Comparison of ENCODE assay signal across 16 cellular contexts in genomic region chr11:3669128-3669527, GRCh38. TPM values are rescaled to one million over a fixed set of nuclear protein-coding genes. Genes with fewer than 3 reads are reported as not detected.
A peak's percentile ranks its signal among the peaks of the same experiment; 100 is the strongest.
DNase-seq lines count a peak whose midpoint lies in the region; ATAC-seq and TF ChIP-seq lines count a peak whose summit lies in the region.
"Had no signal": no experiment of that assay in that cellular context is flagged by ENCODE, and none has a peak within 500 bp of the region (broad histone marks: within the 10 kb centered on the region; RNA-seq: fewer than 3 reads in every experiment).

No MANE protein-coding gene starts in this region.

- no peaks in the 10 kb centered on the region for H3K4me1 Mint-ChIP-seq in activated CD8-positive, alpha-beta T cell treated with anti-CD3 and anti-CD28 coated beads, Interleukin-2, amount 10 ng/mL, durations not matched to agents 7 days and 5 days (ENCODE audit: low read depth)
- no peaks in the 10 kb centered on the region for H3K4me1 Mint-ChIP-seq in activated CD8-positive, alpha-beta T cell treated with anti-CD3 and anti-CD28 coated beads for 36 hours (ENCODE audit: low read depth)
- H3K4me1 Mint-ChIP-seq in stimulated activated naive CD8-positive, alpha-beta T cell treated with anti-CD3 and anti-CD28 coated beads, Interleukin-15, amount 100 ng/mL, for 72 hours = no peaks in the 10 kb centered on the region
- no peaks in the 10 kb centered on the region for H3K4me1 Mint-ChIP-seq in stimulated activated memory B cell treated with anti-CD40 and anti-IgM and Interleukin-4, amounts not matched to agents 10 μg/mL and 1 μg/mL and 100 μg/mL, for 72 hours

- H3K4me3 Mint-ChIP-seq in activated CD8-positive, alpha-beta T cell treated with anti-CD3 and anti-CD28 coated beads, Interleukin-2, amount 10 ng/mL, durations not matched to agents 7 days and 5 days = no peak overlapping the region
- no peak overlapping the region for H3K4me3 Mint-ChIP-seq in activated CD8-positive, alpha-beta T cell treated with anti-CD3 and anti-CD28 coated beads for 36 hours
- no peak overlapping the region for H3K4me3 Mint-ChIP-seq in stimulated activated naive CD8-positive, alpha-beta T cell treated with anti-CD3 and anti-CD28 coated beads, Interleukin-15, amount 100 ng/mL, for 72 hours
- H3K4me3 Mint-ChIP-seq in stimulated activated memory B cell treated with anti-CD40 and anti-IgM and Interleukin-4, amounts not matched to agents 10 μg/mL and 1 μg/mL and 100 μg/mL, for 72 hours = no peak overlapping the region
- H3K4me3 Mint-ChIP-seq: H9 had no signal

- POLR2A ChIA-PET in activated CD8-positive, alpha-beta T cell treated with anti-CD3 and anti-CD28 coated beads, Interleukin-2, amount 10 ng/mL, durations not matched to agents 7 days and 5 days (lab: Charles Lee) = no interaction called here
- POLR2A ChIA-PET in activated CD8-positive, alpha-beta T cell treated with anti-CD3 and anti-CD28 coated beads for 36 hours (lab: Charles Lee) = no interaction called here

- intact Hi-C loops in activated CD8-positive, alpha-beta T cell treated with anti-CD3 and anti-CD28 coated beads for 36 hours (cut with micrococcal nuclease) = no loop called here

- DNase-seq in activated CD8-positive, alpha-beta T cell treated with anti-CD3 and anti-CD28 coated beads, Interleukin-2, amount 10 ng/mL, durations not matched to agents 7 days and 5 days = no peak
- DNase-seq in activated CD8-positive, alpha-beta T cell treated with anti-CD3 and anti-CD28 coated beads for 36 hours = no peak
- no peak for DNase-seq in stimulated activated naive CD8-positive, alpha-beta T cell treated with anti-CD3 and anti-CD28 coated beads, Interleukin-15, amount 100 ng/mL, for 72 hours
- DNase-seq in stimulated activated naive CD8-positive, alpha-beta T cell treated with anti-CD3 and anti-CD28 coated beads, Interleukin-15, Interleukin-2, amounts not matched to agents 100 U/mL and 50 U/mL, for 24 hours = no peak
- no peak for DNase-seq in retina
- DNase-seq: AML-193, DMS79 treated with DMSO at 0.1 percent for 48 hours, H9, KBM-7, NCI-H1105, NCI-H1694, NCI-H2081 treated with DMSO at 0.1 percent for 48 hours, SHP77 had no signal

- no peaks in the 10 kb centered on the region for H3K9me3 Mint-ChIP-seq in activated CD8-positive, alpha-beta T cell treated with anti-CD3 and anti-CD28 coated beads, Interleukin-2, amount 10 ng/mL, durations not matched to agents 7 days and 5 days (ENCODE audit: insufficient read depth)
- no peaks in the 10 kb centered on the region for H3K9me3 Mint-ChIP-seq in activated CD8-positive, alpha-beta T cell treated with anti-CD3 and anti-CD28 coated beads for 36 hours
- H3K9me3 Mint-ChIP-seq in stimulated activated naive CD8-positive, alpha-beta T cell treated with anti-CD3 and anti-CD28 coated beads, Interleukin-15, amount 100 ng/mL, for 72 hours = no peaks in the 10 kb centered on the region
- no peaks in the 10 kb centered on the region for H3K9me3 Mint-ChIP-seq in stimulated activated memory B cell treated with anti-CD40 and anti-IgM and Interleukin-4, amounts not matched to agents 10 μg/mL and 1 μg/mL and 100 μg/mL, for 72 hours
- H3K9me3 Mint-ChIP-seq: H9 had no signal

- H3K27me3 Mint-ChIP-seq in activated CD8-positive, alpha-beta T cell treated with anti-CD3 and anti-CD28 coated beads, Interleukin-2, amount 10 ng/mL, durations not matched to agents 7 days and 5 days (ENCODE audit: low read depth) = no peaks in the 10 kb centered on the region
- no peaks in the 10 kb centered on the region for H3K27me3 Mint-ChIP-seq in activated CD8-positive, alpha-beta T cell treated with anti-CD3 and anti-CD28 coated beads for 36 hours
- H3K27me3 Mint-ChIP-seq in stimulated activated naive CD8-positive, alpha-beta T cell treated with anti-CD3 and anti-CD28 coated beads, Interleukin-15, amount 100 ng/mL, for 72 hours = no peaks in the 10 kb centered on the region
- H3K27me3 Mint-ChIP-seq in stimulated activated memory B cell treated with anti-CD40 and anti-IgM and Interleukin-4, amounts not matched to agents 10 μg/mL and 1 μg/mL and 100 μg/mL, for 72 hours = no peaks in the 10 kb centered on the region

- peak overlapping the region; percentile 22 for H3K27ac Mint-ChIP-seq in activated CD8-positive, alpha-beta T cell treated with anti-CD3 and anti-CD28 coated beads, Interleukin-2, amount 10 ng/mL, durations not matched to agents 7 days and 5 days
- H3K27ac Mint-ChIP-seq in activated CD8-positive, alpha-beta T cell treated with anti-CD3 and anti-CD28 coated beads for 36 hours = no peak overlapping the region
- H3K27ac Mint-ChIP-seq in stimulated activated naive CD8-positive, alpha-beta T cell treated with anti-CD3 and anti-CD28 coated beads, Interleukin-15, amount 100 ng/mL, for 72 hours = no peak overlapping the region
- H3K27ac Mint-ChIP-seq in stimulated activated memory B cell treated with anti-CD40 and anti-IgM and Interleukin-4, amounts not matched to agents 10 μg/mL and 1 μg/mL and 100 μg/mL, for 72 hours = no peak overlapping the region

- no peak for ATAC-seq in activated CD8-positive, alpha-beta T cell treated with anti-CD3 and anti-CD28 coated beads, Interleukin-2, amount 10 ng/mL, durations not matched to agents 7 days and 5 days
- ATAC-seq in activated CD8-positive, alpha-beta T cell treated with anti-CD3 and anti-CD28 coated beads for 36 hours = no peak
- ATAC-seq in stimulated activated naive CD8-positive, alpha-beta T cell treated with anti-CD3 and anti-CD28 coated beads, Interleukin-15, amount 100 ng/mL, for 72 hours = peak; percentile 8
- ATAC-seq in stimulated activated naive CD8-positive, alpha-beta T cell treated with anti-CD3 and anti-CD28 coated beads, Interleukin-15, Interleukin-2, amounts not matched to agents 100 U/mL and 50 U/mL, for 24 hours = no peak
- ATAC-seq in stimulated activated memory B cell treated with anti-CD40 and anti-IgM and Interleukin-4, amounts not matched to agents 10 μg/mL and 1 μg/mL and 100 μg/mL, for 72 hours = peak; percentile 9

- peaks cover 24% of the 10 kb centered on the region for H3K36me3 Mint-ChIP-seq in activated CD8-positive, alpha-beta T cell treated with anti-CD3 and anti-CD28 coated beads, Interleukin-2, amount 10 ng/mL, durations not matched to agents 7 days and 5 days (ENCODE audit: low read depth)
- peaks cover 21% of the 10 kb centered on the region for H3K36me3 Mint-ChIP-seq in activated CD8-positive, alpha-beta T cell treated with anti-CD3 and anti-CD28 coated beads for 36 hours (ENCODE audit: low read depth)
- peaks cover 68% of the 10 kb centered on the region for H3K36me3 Mint-ChIP-seq in stimulated activated memory B cell treated with anti-CD40 and anti-IgM and Interleukin-4, amounts not matched to agents 10 μg/mL and 1 μg/mL and 100 μg/mL, for 72 hours

- CTCF ChIA-PET in activated CD8-positive, alpha-beta T cell treated with anti-CD3 and anti-CD28 coated beads, Interleukin-2, amount 10 ng/mL, durations not matched to agents 7 days and 5 days (lab: Charles Lee) = no interaction called here
- CTCF ChIA-PET in activated CD8-positive, alpha-beta T cell treated with anti-CD3 and anti-CD28 coated beads for 36 hours (lab: Charles Lee) = interaction anchor here (1.0 kb wide), 1 partner anchor 10 kb away, joined by 3 read pairs; no protein-coding TSS in a partner anchor

- TF ChIP-seq CTCF in activated CD8-positive, alpha-beta T cell treated with anti-CD3 and anti-CD28 coated beads for 36 hours (IDR thresholded peaks at IDR 0.05) = no peak

RNA-seq across cellular contexts. Expression of gene CHRNA10, which starts 2.1 kb away (rescaled TPM):
- 1 to 10 TPM; 2.6 to 3.0 TPM for total RNA-seq in activated CD8-positive, alpha-beta T cell treated with anti-CD3 and anti-CD28 coated beads, Interleukin-2, amount 10 ng/mL, durations not matched to agents 7 days and 5 days
- 1 to 10 TPM in 1 of 2 experiments, under 1 TPM in 1; 0.58 to 1.0 TPM for total RNA-seq in activated CD8-positive, alpha-beta T cell treated with anti-CD3 and anti-CD28 coated beads for 36 hours

RNA-seq across cellular contexts. Expression of gene ART1, which starts 24.2 kb away (rescaled TPM):
- not detected for total RNA-seq in activated CD8-positive, alpha-beta T cell treated with anti-CD3 and anti-CD28 coated beads, Interleukin-2, amount 10 ng/mL, durations not matched to agents 7 days and 5 days
- total RNA-seq in activated CD8-positive, alpha-beta T cell treated with anti-CD3 and anti-CD28 coated beads for 36 hours = not detected
- total RNA-seq: H9, NCI-H460, Peyer's patch had no signal

RNA-seq across cellular contexts. Expression of gene ART5, which starts 27.3 kb away (rescaled TPM):
- total RNA-seq in activated CD8-positive, alpha-beta T cell treated with anti-CD3 and anti-CD28 coated beads, Interleukin-2, amount 10 ng/mL, durations not matched to agents 7 days and 5 days = not detected
- total RNA-seq in activated CD8-positive, alpha-beta T cell treated with anti-CD3 and anti-CD28 coated beads for 36 hours = not detected
- total RNA-seq: NCI-H460, Peyer's patch had no signal

Comparison
In these comparisons a context has a peak if more than half of its experiments do, and no peak if none do; other contexts are left out.
1. ATAC-seq: peak in stimulated activated naive CD8-positive, alpha-beta T cell treated with anti-CD3 and anti-CD28 coated beads, Interleukin-15, amount 100 ng/mL, for 72 hours (single experiment) and stimulated activated memory B cell treated with anti-CD40 and anti-IgM and Interleukin-4, amounts not matched to agents 10 μg/mL and 1 μg/mL and 100 μg/mL, for 72 hours (single experiment); none in activated CD8-positive, alpha-beta T cell treated with anti-CD3 and anti-CD28 coated beads, Interleukin-2, amount 10 ng/mL, durations not matched to agents 7 days and 5 days (single experiment), activated CD8-positive, alpha-beta T cell treated with anti-CD3 and anti-CD28 coated beads for 36 hours (single experiment) and stimulated activated naive CD8-positive, alpha-beta T cell treated with anti-CD3 and anti-CD28 coated beads, Interleukin-15, Interleukin-2, amounts not matched to agents 100 U/mL and 50 U/mL, for 24 hours (single experiment).